14 cellular contexts compared by ENCODE assay signal in the genomic region with DNA sequence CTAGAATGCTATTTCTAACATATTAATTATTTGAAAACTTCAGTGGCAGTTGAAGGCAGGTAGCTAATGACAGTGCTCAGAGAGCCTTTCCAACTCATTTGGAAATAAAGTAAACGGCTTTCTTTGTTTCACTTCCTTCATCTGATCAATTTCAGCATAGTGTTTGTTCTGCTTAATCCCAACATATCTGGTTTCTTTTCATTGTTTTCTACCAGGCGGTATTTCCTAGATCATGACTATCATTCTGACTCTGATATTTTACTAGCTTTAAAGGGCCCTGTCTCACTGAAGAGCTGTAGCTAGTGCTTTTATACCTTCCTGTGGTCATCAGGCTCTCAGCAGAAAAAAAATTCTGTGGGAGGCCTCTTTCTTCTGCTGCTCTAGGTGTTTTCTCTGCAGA.
DNase-seq lines count a peak whose midpoint lies in the region; ATAC-seq lines count a peak whose summit lies in the region.
"Had no signal": no experiment of that assay in that cellular context is flagged by ENCODE, and none has a peak within 500 bp of the region (broad histone marks: within the 10 kb centered on the region; RNA-seq: fewer than 3 reads in every experiment).

No MANE protein-coding gene starts in this region.

- H3K4me1 Mint-ChIP-seq in T-helper 2 cell treated with Interferon-gamma antibody and Interleukin-4, amounts not matched to agents 5 μg/mL and 100 μg/mL, for 36 hours (ENCODE audit: low read depth): peaks cover 3% of the 10 kb centered on the region
- peaks cover 3% of the 10 kb centered on the region for H3K4me1 Mint-ChIP-seq in activated CD8-positive, alpha-beta memory T cell treated with anti-CD3 and anti-CD28 coated beads, Interleukin-2, amount 10 ng/mL, durations not matched to agents 7 days and 5 days
- H3K4me1 Mint-ChIP-seq: natural killer cell had no signal

- H3K27ac Mint-ChIP-seq in T-helper 2 cell treated with Interferon-gamma antibody and Interleukin-4, amounts not matched to agents 5 μg/mL and 100 μg/mL, for 36 hours: no peak overlapping the region
- H3K27ac Mint-ChIP-seq in activated CD8-positive, alpha-beta memory T cell treated with anti-CD3 and anti-CD28 coated beads, Interleukin-2, amount 10 ng/mL, durations not matched to agents 7 days and 5 days: no peak overlapping the region
- H3K27ac Mint-ChIP-seq: HFFc6, natural killer cell had no signal

- intact Hi-C loops in posterior vena cava (cut with DNase I): no loop called here

- H3K4me3 Mint-ChIP-seq in T-helper 2 cell treated with Interferon-gamma antibody and Interleukin-4, amounts not matched to agents 5 μg/mL and 100 μg/mL, for 36 hours: no peak overlapping the region
- H3K4me3 Mint-ChIP-seq in activated CD8-positive, alpha-beta memory T cell treated with anti-CD3 and anti-CD28 coated beads, Interleukin-2, amount 10 ng/mL, durations not matched to agents 7 days and 5 days: no peak overlapping the region
- H3K4me3 Mint-ChIP-seq: HFFc6, natural killer cell had no signal

- DNase-seq in SIG-M5 treated with dmso at 0.1 percent for 504 hours (lab: John Stamatoyannopoulos, UW; ENCODE audit: unreplicated experiment) (peak; percentile 88), UCSD-AML1 (lab: John Stamatoyannopoulos, UW; ENCODE audit: unreplicated experiment) (no peak), posterior vena cava (ENCODE audit: low spot score) (no peak)
- no peak for DNase-seq in T-helper 2 cell treated with Interferon-gamma antibody and Interleukin-4, amounts not matched to agents 5 μg/mL and 100 μg/mL, for 36 hours (ENCODE audit: low spot score)
- no peak for DNase-seq in activated CD8-positive, alpha-beta memory T cell treated with anti-CD3 and anti-CD28 coated beads, Interleukin-2, amount 10 ng/mL, durations not matched to agents 7 days and 5 days
- DNase-seq: activated effector memory CD4-positive, alpha-beta T cell treated with anti-CD3 and anti-CD28 coated beads, Interleukin-2, amount 50 U/mL, for 16 hours; Calu3; HFFc6; natural killer cell; NCI-H2171; stimulated activated CD4-positive, alpha-beta T cell treated with anti-CD3 and anti-CD28 coated beads, Interleukin-4, amount 100 ng/mL, for 1 hour had no signal

- no peaks in the 10 kb centered on the region for H3K36me3 Mint-ChIP-seq in T-helper 2 cell treated with Interferon-gamma antibody and Interleukin-4, amounts not matched to agents 5 μg/mL and 100 μg/mL, for 36 hours (ENCODE audit: low read depth)
- peaks cover 2% of the 10 kb centered on the region for H3K36me3 Mint-ChIP-seq in activated CD8-positive, alpha-beta memory T cell treated with anti-CD3 and anti-CD28 coated beads, Interleukin-2, amount 10 ng/mL, durations not matched to agents 7 days and 5 days
- H3K36me3 Mint-ChIP-seq: natural killer cell had no signal

- H3K27me3 Mint-ChIP-seq in T-helper 2 cell treated with Interferon-gamma antibody and Interleukin-4, amounts not matched to agents 5 μg/mL and 100 μg/mL, for 36 hours (ENCODE audit: low read depth): peaks cover 18% of the 10 kb centered on the region
- H3K27me3 Mint-ChIP-seq in activated CD8-positive, alpha-beta memory T cell treated with anti-CD3 and anti-CD28 coated beads, Interleukin-2, amount 10 ng/mL, durations not matched to agents 7 days and 5 days: peaks cover 9% of the 10 kb centered on the region

- H3K9me3 Mint-ChIP-seq in T-helper 2 cell treated with Interferon-gamma antibody and Interleukin-4, amounts not matched to agents 5 μg/mL and 100 μg/mL, for 36 hours: no peaks in the 10 kb centered on the region
- H3K9me3 Mint-ChIP-seq in activated CD8-positive, alpha-beta memory T cell treated with anti-CD3 and anti-CD28 coated beads, Interleukin-2, amount 10 ng/mL, durations not matched to agents 7 days and 5 days (ENCODE audit: low read depth): no peaks in the 10 kb centered on the region
- H3K9me3 Mint-ChIP-seq: HFFc6, natural killer cell had no signal

- ATAC-seq in GM18519 (IDR thresholded peaks at IDR 0.05; ENCODE audit: low FRiP score, unreplicated experiment) (peak; percentile 91), GM21576 (IDR thresholded peaks at IDR 0.05; ENCODE audit: unreplicated experiment) (peak; percentile 89), HG03175 (IDR thresholded peaks at IDR 0.05; ENCODE audit: unreplicated experiment) (peak; percentile 76)
- no peak for ATAC-seq in activated CD8-positive, alpha-beta memory T cell treated with anti-CD3 and anti-CD28 coated beads, Interleukin-2, amount 10 ng/mL, durations not matched to agents 7 days and 5 days
- ATAC-seq: natural killer cell had no signal

- CTCF ChIA-PET in activated CD8-positive, alpha-beta memory T cell treated with anti-CD3 and anti-CD28 coated beads, Interleukin-2, amount 10 ng/mL, durations not matched to agents 7 days and 5 days (lab: Charles Lee): interaction anchor here (0.8 kb wide), 1 partner anchor 11 kb away, joined by 3 read pairs; no protein-coding TSS in a partner anchor
